Comparison of ENCODE assay signal across 17 cellular contexts in the genomic region with DNA sequence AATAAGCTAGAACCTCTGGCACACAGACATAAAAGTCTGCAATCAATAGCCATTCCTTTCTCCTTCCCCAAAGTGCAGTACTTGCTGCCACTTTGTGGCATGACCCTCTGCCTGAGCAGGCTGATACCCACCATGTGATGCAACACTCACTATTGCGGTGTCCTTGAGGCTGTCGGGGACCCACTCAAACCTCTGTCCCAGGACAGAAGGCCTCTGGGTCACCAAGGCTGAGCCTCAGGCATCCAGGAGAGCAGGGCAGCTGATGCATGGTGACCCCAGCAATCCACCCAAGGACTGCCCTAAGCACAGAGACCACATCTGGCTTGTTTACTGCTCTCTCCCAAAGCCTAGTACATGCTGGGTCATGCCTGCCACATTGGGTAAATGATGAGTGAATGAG.
"Had no signal": no experiment of that assay in that cellular context is flagged by ENCODE, and none has a peak within 500 bp of the region (broad histone marks: within the 10 kb centered on the region; RNA-seq: fewer than 3 reads in every experiment).

No MANE protein-coding gene starts in this region.

- H3K4me3 ChIP-seq: adrenal gland, lower lobe of right lung, skin epidermis, suprapubic skin, upper lobe of left lung had no signal

- FAIRE-seq: colon, endothelial cell of umbilical vein had no signal

- H3K36me3 ChIP-seq: adrenal gland, lower lobe of right lung, suprapubic skin, upper lobe of left lung, WERI-Rb-1 had no signal

- H3K9me3 ChIP-seq: adrenal gland, lower lobe of right lung, SK-N-SH, suprapubic skin had no signal

- ATAC-seq: foreskin keratinocyte; lower lobe of right lung; naive thymus-derived CD4-positive, alpha-beta T cell had no signal

- H3K9ac ChIP-seq: parathyroid adenoma, SK-N-SH had no signal

- H3K4me2 ChIP-seq: SK-N-SH had no signal

- H3K27me3 ChIP-seq: adrenal gland, foreskin keratinocyte, suprapubic skin, upper lobe of left lung had no signal

- H3K27ac ChIP-seq: adrenal gland, foreskin keratinocyte, lower lobe of right lung, parathyroid adenoma, skin epidermis, suprapubic skin, upper lobe of left lung, WERI-Rb-1 had no signal

- H2AFZ ChIP-seq: parathyroid adenoma had no signal

- DNase-seq: activated CD4-positive, alpha-beta memory T cell treated with anti-CD3 and anti-CD28 coated beads, Interleukin-2, amount 10 ng/mL, durations not matched to agents 7 days and 5 days; activated naive CD4-positive, alpha-beta T cell treated with anti-CD3 and anti-CD28 coated beads, Interleukin-2, amount 50 U/mL, for 16 hours; activated T-cell treated with anti-CD3 and anti-CD28 coated beads, Interleukin-2, amount 50 U/mL, for 24 hours; adrenal gland; caudate nucleus; lower lobe of right lung; naive thymus-derived CD4-positive, alpha-beta T cell; retina; SK-N-SH; upper lobe of left lung; WERI-Rb-1 had no signal

- H3K4me1 ChIP-seq: foreskin keratinocyte, lower lobe of right lung, suprapubic skin, upper lobe of left lung had no signal
